Comparison of ENCODE assay signal across 1 cellular context in the genomic region with DNA sequence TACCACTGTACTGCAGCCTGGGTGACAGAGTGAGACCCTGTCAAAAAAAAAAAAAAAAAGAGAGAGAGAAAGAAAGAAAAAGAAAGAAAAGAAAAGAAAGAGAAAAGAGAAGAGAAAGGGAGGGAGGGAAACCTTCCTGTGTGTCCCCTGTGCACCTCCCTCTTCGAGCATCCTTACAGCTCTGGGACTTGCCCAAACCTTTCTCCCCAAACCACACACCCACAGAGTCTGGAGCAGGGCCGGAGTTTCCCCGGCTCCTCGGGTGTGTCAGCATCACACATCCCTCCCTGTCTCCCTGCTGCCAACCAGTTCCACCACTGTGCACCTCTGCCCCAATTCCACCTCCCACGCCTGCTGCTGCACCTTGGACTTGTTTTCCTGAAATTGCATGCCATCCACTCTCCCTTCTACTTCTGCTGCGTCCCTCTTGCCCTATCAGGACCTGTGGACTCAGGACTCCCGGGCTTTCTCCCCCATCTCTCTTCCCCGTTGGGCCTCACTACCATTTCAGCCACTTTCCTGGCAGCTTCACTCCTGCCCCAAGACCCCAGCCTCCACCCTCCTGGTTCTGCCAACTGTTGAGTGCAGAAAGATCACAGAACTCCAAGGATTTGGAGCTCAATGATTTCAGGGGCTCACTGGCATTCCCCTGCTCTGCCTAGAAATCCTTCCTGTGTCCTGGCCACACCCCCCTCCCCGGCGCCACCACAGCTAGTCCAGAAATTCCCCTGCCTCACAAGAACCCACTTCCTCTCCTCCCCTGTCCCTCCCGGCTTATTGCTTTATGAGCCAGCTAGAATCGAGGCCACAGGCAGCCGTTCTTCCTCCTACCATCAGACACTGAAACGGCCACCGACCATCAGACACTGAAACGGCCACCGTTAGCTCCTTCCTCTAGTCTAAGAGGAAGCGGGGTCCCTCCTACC.
A peak's percentile ranks its signal among the peaks of the same experiment; 100 is the strongest.
TF ChIP-seq lines count a peak whose summit lies in the region.

No MANE protein-coding gene starts in this region.

TF ChIP-seq in HepG2, 621 proteins besides CTCF, POLR2A, EP300 and RAD21 (continued from another document):
- 0 out of 2 replicates have a peak, but pooled peaks have one; percentile 52 for TF ChIP-seq ELF4 (CRISPR knock-in tag; IDR thresholded peaks at IDR 0.05; ENCODE audit: borderline replicate concordance)
- TF ChIP-seq ETV6 (CRISPR knock-in tag; conservative IDR thresholded peaks at IDR 0.05): peak; percentile 55; the same call in 1 of the 2 replicates
- TF ChIP-seq FOXA3 (CRISPR knock-in tag; IDR thresholded peaks at IDR 0.05): peak; percentile 80
- TF ChIP-seq, protein P1, sequence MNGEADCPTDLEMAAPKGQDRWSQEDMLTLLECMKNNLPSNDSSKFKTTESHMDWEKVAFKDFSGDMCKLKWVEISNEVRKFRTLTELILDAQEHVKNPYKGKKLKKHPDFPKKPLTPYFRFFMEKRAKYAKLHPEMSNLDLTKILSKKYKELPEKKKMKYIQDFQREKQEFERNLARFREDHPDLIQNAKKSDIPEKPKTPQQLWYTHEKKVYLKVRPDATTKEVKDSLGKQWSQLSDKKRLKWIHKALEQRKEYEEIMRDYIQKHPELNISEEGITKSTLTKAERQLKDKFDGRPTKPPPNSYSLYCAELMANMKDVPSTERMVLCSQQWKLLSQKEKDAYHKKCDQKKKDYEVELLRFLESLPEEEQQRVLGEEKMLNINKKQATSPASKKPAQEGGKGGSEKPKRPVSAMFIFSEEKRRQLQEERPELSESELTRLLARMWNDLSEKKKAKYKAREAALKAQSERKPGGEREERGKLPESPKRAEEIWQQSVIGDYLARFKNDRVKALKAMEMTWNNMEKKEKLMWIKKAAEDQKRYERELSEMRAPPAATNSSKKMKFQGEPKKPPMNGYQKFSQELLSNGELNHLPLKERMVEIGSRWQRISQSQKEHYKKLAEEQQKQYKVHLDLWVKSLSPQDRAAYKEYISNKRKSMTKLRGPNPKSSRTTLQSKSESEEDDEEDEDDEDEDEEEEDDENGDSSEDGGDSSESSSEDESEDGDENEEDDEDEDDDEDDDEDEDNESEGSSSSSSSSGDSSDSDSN (CRISPR knock-in tag; IDR thresholded peaks at IDR 0.05): peak; percentile 81
- TF ChIP-seq, protein P2, sequence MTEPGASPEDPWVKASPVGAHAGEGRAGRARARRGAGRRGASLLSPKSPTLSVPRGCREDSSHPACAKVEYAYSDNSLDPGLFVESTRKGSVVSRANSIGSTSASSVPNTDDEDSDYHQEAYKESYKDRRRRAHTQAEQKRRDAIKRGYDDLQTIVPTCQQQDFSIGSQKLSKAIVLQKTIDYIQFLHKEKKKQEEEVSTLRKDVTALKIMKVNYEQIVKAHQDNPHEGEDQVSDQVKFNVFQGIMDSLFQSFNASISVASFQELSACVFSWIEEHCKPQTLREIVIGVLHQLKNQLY (CRISPR knock-in tag; IDR thresholded peaks at IDR 0.05): peak; percentile 87
- TF ChIP-seq ZNF781 (CRISPR knock-in tag; IDR thresholded peaks at IDR 0.05; ENCODE audit: borderline replicate concordance, not compliant biosample characterization): no peak
- TF ChIP-seq SRY (CRISPR knock-in tag; IDR thresholded peaks at IDR 0.05): no peak
- TF ChIP-seq RAD51 (IDR thresholded peaks at IDR 0.05; ENCODE audit: borderline replicate concordance): no peak
- TF ChIP-seq ZNF891 (CRISPR knock-in tag; IDR thresholded peaks at IDR 0.05): no peak
